Comparison of ENCODE assay signal across 12 cellular contexts in the genomic region with DNA sequence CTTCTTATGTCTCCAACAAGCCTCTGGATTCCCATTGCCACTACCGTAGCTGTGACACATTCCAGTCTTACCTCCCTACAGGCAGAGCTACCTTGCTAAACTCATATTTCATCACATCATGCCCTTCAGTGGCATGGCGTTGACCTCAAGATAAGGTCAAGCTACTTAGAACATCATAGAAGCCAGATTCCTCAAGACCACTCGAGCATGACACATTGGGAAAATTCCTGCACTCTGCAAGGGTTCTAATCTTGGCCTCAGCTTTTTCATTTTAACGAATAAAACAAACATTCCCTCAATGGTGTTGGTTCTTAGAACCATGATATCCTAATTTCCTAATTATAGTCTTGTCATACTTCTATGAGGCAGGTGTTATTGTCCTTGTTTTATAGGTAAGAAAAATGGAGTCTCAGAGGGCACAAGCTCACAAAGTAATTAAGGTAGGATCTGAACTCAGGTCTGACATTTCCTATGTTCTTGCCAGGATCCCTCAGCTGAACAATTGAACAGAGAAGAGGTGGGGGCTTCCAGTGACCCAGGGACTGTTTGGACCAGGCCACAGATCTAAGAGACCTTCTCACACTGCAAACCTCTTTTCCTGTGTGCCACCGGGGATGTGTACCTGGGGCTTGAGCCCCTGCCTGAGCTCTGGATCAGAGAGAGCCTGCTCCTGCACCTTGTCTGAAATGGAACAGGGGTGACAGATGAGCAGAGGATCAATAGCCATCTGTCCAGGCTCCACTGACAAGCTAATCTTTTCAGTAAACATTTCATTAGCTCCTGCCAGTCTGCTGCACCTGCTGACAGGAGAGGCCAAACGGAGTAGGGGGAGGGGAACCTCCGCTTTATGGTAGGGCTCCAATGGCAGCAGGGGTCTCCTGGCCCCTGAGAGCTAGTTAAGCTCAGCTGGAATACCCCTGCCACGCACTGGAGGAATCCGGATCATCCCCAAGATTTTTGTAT. TPM values are rescaled to one million over a fixed set of nuclear protein-coding genes. Genes with fewer than 3 reads are reported as not detected.
DNase-seq lines count a peak whose midpoint lies in the region.
"Had no signal": no experiment of that assay in that cellular context is flagged by ENCODE, and none has a peak within 500 bp of the region (broad histone marks: within the 10 kb centered on the region; RNA-seq: fewer than 3 reads in every experiment).

No MANE protein-coding gene starts in this region.

- no peak overlapping the region for H2AK5ac ChIP-seq in neuronal stem cell (ENCODE audit: low read depth, low read length)

- H4K8ac ChIP-seq in neuronal stem cell (ENCODE audit: low read depth, low read length) = no peak overlapping the region

- no peak overlapping the region for H2BK12ac ChIP-seq in neuronal stem cell (ENCODE audit: low read length)

- no peak overlapping the region for H3K14ac ChIP-seq in neuronal stem cell (ENCODE audit: low read length)

- H3K23ac ChIP-seq in neuronal stem cell (ENCODE audit: low read depth, low read length, poor library complexity) = no peak overlapping the region

- H3K27me3 ChIP-seq in neuronal stem cell (ENCODE audit: control insufficient read depth in 3 of 3, insufficient read depth in 3 of 3, low read depth in 1 of 3, low read length in 3 of 3) = peaks cover 0 to under 1% (median 0%) of the 10 kb centered on the region in 3 experiments

- peak; percentile 33 for DNase-seq in DMS153 (lab: John Stamatoyannopoulos, UW)
- no peak for DNase-seq in DMS153 treated with DMSO at 0.1 percent for 48 hours (lab: John Stamatoyannopoulos, UW; ENCODE audit: unreplicated experiment)
- peak; percentile 69 for DNase-seq in NCI-H146 treated with DMSO at 0.1 percent for 48 hours (lab: John Stamatoyannopoulos, UW; ENCODE audit: unreplicated experiment)
- peak; percentile 85 for DNase-seq in SHP77 treated with DMSO at 0.1 percent for 48 hours (lab: John Stamatoyannopoulos, UW)
- DNase-seq in neuronal stem cell (ENCODE audit: low spot score) = no peak
- DNase-seq in stimulated activated CD4-positive, alpha-beta T cell treated with anti-CD3 and anti-CD28 coated beads, Interleukin-4, amount 100 ng/mL, for 24 hours = no peak
- DNase-seq in GF-D8 (lab: John Stamatoyannopoulos, UW) = no peak
- no peak for DNase-seq in COLO829 (ENCODE audit: low spot score)
- DNase-seq: CD4-positive, alpha-beta memory T cell; GOT3 had no signal

- H3K9me3 ChIP-seq in neuronal stem cell (replicated peaks in 1 of 2; ENCODE audit: control insufficient read depth in 2 of 2, insufficient read depth in 1 of 2, low read depth in 1 of 2, low read length in 2 of 2) = no peaks in the 10 kb centered on the region
- H3K9me3 ChIP-seq: tibial nerve had no signal

- H4K91ac ChIP-seq in neuronal stem cell (ENCODE audit: low read depth, low read length, poor library complexity) = no peak overlapping the region

- no peak overlapping the region for H3K4ac ChIP-seq in neuronal stem cell (ENCODE audit: low read length)

- H2AFZ ChIP-seq in neuronal stem cell (ENCODE audit: low read length) = peak overlapping the region; percentile 51

- no peak overlapping the region for H2BK15ac ChIP-seq in neuronal stem cell (ENCODE audit: low read length)

- no peak overlapping the region for H3K18ac ChIP-seq in neuronal stem cell (ENCODE audit: low read length)

- no CpG with 5 or more reads among the region's 9 CpGs for WGBS in neuronal stem cell (ENCODE audit: extremely low coverage in 2 of 2, insufficient read length in 2 of 2, insufficient replicate concordance in 1 of 2), 2 donors

- no peaks in the 10 kb centered on the region for H3K79me1 ChIP-seq in neuronal stem cell (ENCODE audit: low read depth, low read length)

- H3K9ac ChIP-seq in neuronal stem cell (ENCODE audit: low read depth, low read length, poor library complexity) = no peak overlapping the region

- peak overlapping the region; percentile 12 for H3K4me2 ChIP-seq in neuronal stem cell (ENCODE audit: insufficient read depth, low read length, poor library complexity, severe bottlenecking)

- no peak overlapping the region for H2BK5ac ChIP-seq in neuronal stem cell (ENCODE audit: low read length)

- H3K27ac ChIP-seq in neuronal stem cell (replicated peaks; ENCODE audit: low read length) = peak overlapping the region; percentile 78
- H3K27ac ChIP-seq: 22Rv1, tibial nerve had no signal

- H3K36me3 ChIP-seq in neuronal stem cell (replicated peaks in 1 of 2; ENCODE audit: control insufficient read depth in 2 of 2, insufficient read depth in 2 of 2, low read length in 2 of 2) = no peaks in the 10 kb centered on the region
- H3K36me3 ChIP-seq: tibial nerve had no signal

- H2BK120ac ChIP-seq in neuronal stem cell (ENCODE audit: low read depth, low read length) = no peak overlapping the region

- H3K4me3 ChIP-seq in neuronal stem cell (ENCODE audit: low read length in 2 of 2) = no peak overlapping the region
- H3K4me3 ChIP-seq: tibial nerve had no signal

- H3K4me1 ChIP-seq in neuronal stem cell (ENCODE audit: control insufficient read depth in 2 of 2, insufficient read depth in 1 of 2, low read depth in 1 of 2, low read length in 2 of 2) = peaks cover 48% of the 10 kb centered on the region in 2 donors

RNA-seq across cellular contexts. Expression of a gene that starts 49.3 kb away (rescaled TPM):
- 18.1 TPM for polyA plus RNA-seq in neuronal stem cell (2013, experiment 1 of 2)
- polyA plus RNA-seq in neuronal stem cell (2013, experiment 2 of 2) = 17.7 TPM

RNA-seq across cellular contexts. Expression of a gene that starts 49.7 kb away (rescaled TPM):
- 363 TPM for polyA plus RNA-seq in neuronal stem cell (2013, experiment 1 of 2)
- polyA plus RNA-seq in neuronal stem cell (2013, experiment 2 of 2) = 364 TPM

Comparison
In these comparisons a context has a peak if more than half of its experiments do, and no peak if none do; other contexts are left out.
1. DNase-seq: peak in DMS153 (single experiment), NCI-H146 treated with DMSO at 0.1 percent for 48 hours (single experiment) and SHP77 treated with DMSO at 0.1 percent for 48 hours (single experiment); none in DMS153 treated with DMSO at 0.1 percent for 48 hours (single experiment), neuronal stem cell (single experiment), stimulated activated CD4-positive, alpha-beta T cell treated with anti-CD3 and anti-CD28 coated beads, Interleukin-4, amount 100 ng/mL, for 24 hours (single experiment), GF-D8 (single experiment) and COLO829 (single experiment).